Comparison of ENCODE assay signal across 1 cellular context in genomic region chr1:216498277-216498676, GRCh38.
TF ChIP-seq lines count a peak whose summit lies in the region.

No MANE protein-coding gene starts in this region.

TF ChIP-seq in HepG2, 621 proteins besides CTCF, POLR2A, EP300 and RAD21 (continued from another document):
- no peak for TF ChIP-seq MXD3 (CRISPR knock-in tag; IDR thresholded peaks at IDR 0.05)
- no peak for TF ChIP-seq TSC22D2 (CRISPR knock-in tag; IDR thresholded peaks at IDR 0.05; ENCODE audit: borderline replicate concordance)
- TF ChIP-seq ZNF768 (CRISPR knock-in tag; IDR thresholded peaks at IDR 0.05): no peak
- no peak for TF ChIP-seq HINFP (CRISPR knock-in tag; IDR thresholded peaks at IDR 0.05; ENCODE audit: low read depth)
